10 cellular contexts compared by ENCODE assay signal in genomic region chr9:30075451-30076199, GRCh38.
DNase-seq lines count a peak whose midpoint lies in the region; ATAC-seq lines count a peak whose summit lies in the region.
"Had no signal": no experiment of that assay in that cellular context is flagged by ENCODE, and none has a peak within 500 bp of the region (broad histone marks: within the 10 kb centered on the region; RNA-seq: fewer than 3 reads in every experiment).

No MANE protein-coding gene starts in this region.

- peak; percentile 54 for DNase-seq in activated naive CD4-positive, alpha-beta T cell treated with Interleukin-2 at 50 U/mL for 16 hours
- no peak for DNase-seq in activated naive CD4-positive, alpha-beta T cell treated with anti-CD3 and anti-CD28 coated beads, Interleukin-2, amount 10 ng/mL, durations not matched to agents 7 days and 5 days
- peak; percentile 35 to 70 for DNase-seq in activated T-cell treated with anti-CD3 and anti-CD28 coated beads, Interleukin-2, amount 50 U/mL, for 72 hours
- peak; percentile 31 for DNase-seq in stimulated activated CD8-positive, alpha-beta memory T cell treated with anti-CD3 and anti-CD28 coated beads, Interleukin-4, amount 100 ng/mL, for 48 hours
- DNase-seq in NCI-H2171 treated with DMSO at 0.1 percent for 48 hours (lab: John Stamatoyannopoulos, UW): no peak
- no peak for DNase-seq in activated gamma-delta T cell treated with Interleukin-2 at 50 U/mL for 16 hours
- DNase-seq in aorta: no peak

- no peaks in the 10 kb centered on the region for H3K27me3 ChIP-seq in aorta (ENCODE audit: control insufficient read depth in 1 of 2, insufficient read depth in 2 of 2, low read length in 1 of 2)

- no peak overlapping the region for H3K4me3 ChIP-seq in aorta (ENCODE audit: low read length in 2 of 2)

- H3K4me1 Mint-ChIP-seq in activated naive CD4-positive, alpha-beta T cell treated with anti-CD3 and anti-CD28 coated beads, Interleukin-2, amount 10 ng/mL, durations not matched to agents 7 days and 5 days: peaks cover 9% of the 10 kb centered on the region
- H3K4me1 Mint-ChIP-seq in activated T-cell treated with anti-CD3 and anti-CD28 coated beads, Interleukin-2, amount 50 U/mL, for 72 hours (ENCODE audit: low read depth): peaks cover 26% of the 10 kb centered on the region
- H3K4me1 Mint-ChIP-seq: memory B cell had no signal

- no peaks in the 10 kb centered on the region for H3K36me3 Mint-ChIP-seq in activated naive CD4-positive, alpha-beta T cell treated with anti-CD3 and anti-CD28 coated beads, Interleukin-2, amount 10 ng/mL, durations not matched to agents 7 days and 5 days
- peaks cover 2 to 5% of the 10 kb centered on the region in 2 donors for H3K36me3 Mint-ChIP-seq in activated T-cell treated with anti-CD3 and anti-CD28 coated beads, Interleukin-2, amount 50 U/mL, for 72 hours (ENCODE audit: insufficient read depth in 2 of 2)
- H3K36me3 Mint-ChIP-seq: CD4-positive, CD25-positive, alpha-beta regulatory T cell; memory B cell had no signal

- ATAC-seq in HG03135 (IDR thresholded peaks at IDR 0.05; ENCODE audit: unreplicated experiment) (peak; percentile 79), aorta (ENCODE audit: low FRiP score) (no peak)
- ATAC-seq in activated T-cell treated with anti-CD3 and anti-CD28 coated beads, Interleukin-2, amount 50 U/mL, for 72 hours (replicated peaks in 1 of 2): peak; percentile 89

- intact Hi-C loops in aorta (cut with DNase I): no loop called here

- WGBS in aorta, 2 donors: 38 to 49% methylated on average over 3 of the region's 3 CpGs

- H3K4me3 Mint-ChIP-seq in activated naive CD4-positive, alpha-beta T cell treated with anti-CD3 and anti-CD28 coated beads, Interleukin-2, amount 10 ng/mL, durations not matched to agents 7 days and 5 days: no peak overlapping the region
- H3K4me3 Mint-ChIP-seq in activated T-cell treated with anti-CD3 and anti-CD28 coated beads, Interleukin-2, amount 50 U/mL, for 72 hours: peak overlapping the region in 1 of 2 donors; percentile 41
- H3K4me3 Mint-ChIP-seq: memory B cell had no signal

- no peaks in the 10 kb centered on the region for H3K36me3 ChIP-seq in aorta (ENCODE audit: control insufficient read depth in 1 of 2, insufficient read depth in 2 of 2, low read length in 1 of 2)

- CTCF ChIA-PET in activated naive CD4-positive, alpha-beta T cell treated with anti-CD3 and anti-CD28 coated beads, Interleukin-2, amount 10 ng/mL, durations not matched to agents 7 days and 5 days (lab: Charles Lee): no interaction called here

- no peaks in the 10 kb centered on the region for H3K4me1 ChIP-seq in aorta (ENCODE audit: control insufficient read depth in 1 of 2, insufficient read depth in 2 of 2, low read length in 2 of 2)

- peaks cover 1% of the 10 kb centered on the region for H3K9me3 ChIP-seq in aorta (ENCODE audit: control insufficient read depth, low read length)

- H3K27me3 Mint-ChIP-seq in activated naive CD4-positive, alpha-beta T cell treated with anti-CD3 and anti-CD28 coated beads, Interleukin-2, amount 10 ng/mL, durations not matched to agents 7 days and 5 days: no peaks in the 10 kb centered on the region
- H3K27me3 Mint-ChIP-seq in activated T-cell treated with anti-CD3 and anti-CD28 coated beads, Interleukin-2, amount 50 U/mL, for 72 hours (ENCODE audit: low read depth): no peaks in the 10 kb centered on the region
- H3K27me3 Mint-ChIP-seq: CD4-positive, CD25-positive, alpha-beta regulatory T cell; memory B cell had no signal

- no peak overlapping the region for H3K27ac Mint-ChIP-seq in activated naive CD4-positive, alpha-beta T cell treated with anti-CD3 and anti-CD28 coated beads, Interleukin-2, amount 10 ng/mL, durations not matched to agents 7 days and 5 days
- H3K27ac Mint-ChIP-seq in activated T-cell treated with anti-CD3 and anti-CD28 coated beads, Interleukin-2, amount 50 U/mL, for 72 hours: peak overlapping the region; percentile 35
- H3K27ac Mint-ChIP-seq: memory B cell had no signal

- peaks cover 17% of the 10 kb centered on the region for H3K9me3 Mint-ChIP-seq in activated naive CD4-positive, alpha-beta T cell treated with anti-CD3 and anti-CD28 coated beads, Interleukin-2, amount 10 ng/mL, durations not matched to agents 7 days and 5 days
- H3K9me3 Mint-ChIP-seq in activated T-cell treated with anti-CD3 and anti-CD28 coated beads, Interleukin-2, amount 50 U/mL, for 72 hours: peaks cover 9 to 10% of the 10 kb centered on the region in 2 donors

- no peak overlapping the region for H3K27ac ChIP-seq in aorta (ENCODE audit: low read depth in 1 of 2, low read length in 2 of 2)

Comparison
In these comparisons a context has a peak if more than half of its experiments do, and no peak if none do; other contexts are left out.
1. DNase-seq: peak in activated naive CD4-positive, alpha-beta T cell treated with Interleukin-2 at 50 U/mL for 16 hours (single experiment), activated T-cell treated with anti-CD3 and anti-CD28 coated beads, Interleukin-2, amount 50 U/mL, for 72 hours (2 of 2) and stimulated activated CD8-positive, alpha-beta memory T cell treated with anti-CD3 and anti-CD28 coated beads, Interleukin-4, amount 100 ng/mL, for 48 hours (single experiment); none in activated naive CD4-positive, alpha-beta T cell treated with anti-CD3 and anti-CD28 coated beads, Interleukin-2, amount 10 ng/mL, durations not matched to agents 7 days and 5 days (single experiment), NCI-H2171 treated with DMSO at 0.1 percent for 48 hours (single experiment), activated gamma-delta T cell treated with Interleukin-2 at 50 U/mL for 16 hours (single experiment) and aorta (0 of 2).